16 cellular contexts compared by ENCODE assay signal in the genomic region with DNA sequence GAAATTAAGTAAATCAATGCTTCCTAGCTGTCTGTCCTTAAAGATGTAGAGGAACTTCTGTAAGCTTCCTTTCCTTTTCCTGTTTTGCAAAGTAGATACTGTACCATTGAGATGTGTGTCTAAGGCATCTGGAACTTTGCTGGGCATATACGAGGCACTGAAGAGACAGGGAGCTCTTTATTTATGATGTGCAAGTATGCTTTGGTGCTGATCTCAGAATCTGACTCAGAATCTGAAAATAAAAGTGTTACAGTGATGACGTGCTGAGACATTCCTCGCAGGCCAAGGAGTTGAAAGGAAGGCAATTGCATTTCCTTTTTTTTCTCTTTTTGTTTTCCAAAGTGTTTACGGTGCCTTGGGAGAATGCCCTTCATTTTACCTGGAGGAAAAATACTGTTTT.
DNase-seq lines count a peak whose midpoint lies in the region; ATAC-seq and TF ChIP-seq lines count a peak whose summit lies in the region.
"Had no signal": no experiment of that assay in that cellular context is flagged by ENCODE, and none has a peak within 500 bp of the region (broad histone marks: within the 10 kb centered on the region; RNA-seq: fewer than 3 reads in every experiment).

No MANE protein-coding gene starts in this region.

- peak overlapping the region; percentile 63 for H3K27ac Mint-ChIP-seq in HFFc6
- no peak overlapping the region for H3K27ac Mint-ChIP-seq in activated CD8-positive, alpha-beta memory T cell treated with anti-CD3 and anti-CD28 coated beads, Interleukin-2, amount 10 ng/mL, durations not matched to agents 7 days and 5 days
- H3K27ac Mint-ChIP-seq: activated naive CD8-positive, alpha-beta T cell had no signal

- H3K4me3 Mint-ChIP-seq in HFFc6 = peak overlapping the region; percentile 62
- H3K4me3 Mint-ChIP-seq in activated CD8-positive, alpha-beta memory T cell treated with anti-CD3 and anti-CD28 coated beads, Interleukin-2, amount 10 ng/mL, durations not matched to agents 7 days and 5 days = no peak overlapping the region
- H3K4me3 Mint-ChIP-seq: activated naive CD8-positive, alpha-beta T cell had no signal

- H3K79me2 ChIP-seq in ACC112 (ENCODE audit: control insufficient read depth, insufficient read depth, low read length, unreplicated experiment) = no peaks in the 10 kb centered on the region

- DNase-seq in HFFc6 (peak; percentile 73), astrocyte of the hippocampus (ENCODE audit: low read depth, low spot score) (peak; percentile 70), foreskin melanocyte (peak; percentile 86), NCI-H446 (lab: John Stamatoyannopoulos, UW) (no peak)
- DNase-seq in stimulated activated CD4-positive, alpha-beta T cell treated with anti-CD3 and anti-CD28 coated beads, Interleukin-4, amount 100 ng/mL, for 1 hour = no peak
- DNase-seq in activated CD8-positive, alpha-beta memory T cell treated with anti-CD3 and anti-CD28 coated beads, Interleukin-2, amount 10 ng/mL, durations not matched to agents 7 days and 5 days = no peak
- no peak for DNase-seq in activated naive CD4-positive, alpha-beta T cell treated with Interleukin-2 at 50 U/mL for 16 hours
- DNase-seq: activated CD4-positive, alpha-beta T cell treated with anti-CD3 and anti-CD28 coated beads for 4 hours; AML-193; left lung; MV-4-11; NK-92 treated with Interleukin-12 subunit alpha and Interleukin-12 subunit beta, amount 100 ng/mL, for 24 hours; SHP77 treated with DMSO at 0.1 percent for 48 hours had no signal

- no peaks in the 10 kb centered on the region for H3K27me3 ChIP-seq in ACC112 (ENCODE audit: insufficient read depth, low read length)
- H3K27me3 ChIP-seq: left lung had no signal

- peak overlapping the region; percentile 42; the same call in 1 of the 2 replicates for H3K27ac ChIP-seq in ACC112 (ENCODE audit: low read depth, low read length)
- H3K27ac ChIP-seq: left lung, thoracic aorta had no signal

- peaks cover 1% of the 10 kb centered on the region; the same call in 1 of the 2 replicates for H3K27me3 Mint-ChIP-seq in HFFc6 (ENCODE audit: insufficient read depth)
- no peaks in the 10 kb centered on the region for H3K27me3 Mint-ChIP-seq in activated CD8-positive, alpha-beta memory T cell treated with anti-CD3 and anti-CD28 coated beads, Interleukin-2, amount 10 ng/mL, durations not matched to agents 7 days and 5 days
- H3K27me3 Mint-ChIP-seq: activated naive CD8-positive, alpha-beta T cell had no signal

- no peak for TF ChIP-seq CTCF in HFFc6 (IDR thresholded peaks at IDR 0.05)

- peak overlapping the region; percentile 88 for H2AFZ ChIP-seq in ACC112 (ENCODE audit: low read length, unreplicated experiment)

- H3K4me3 ChIP-seq in ACC112 (ENCODE audit: low read depth, low read length) = no peak overlapping the region
- H3K4me3 ChIP-seq: left lung, thoracic aorta had no signal

- CTCF ChIA-PET in activated CD8-positive, alpha-beta memory T cell treated with anti-CD3 and anti-CD28 coated beads, Interleukin-2, amount 10 ng/mL, durations not matched to agents 7 days and 5 days (lab: Charles Lee) = no interaction called here

- H3K36me3 ChIP-seq in ACC112 (ENCODE audit: insufficient read depth, low read length) = no peaks in the 10 kb centered on the region
- H3K36me3 ChIP-seq: left lung, thoracic aorta had no signal

- H3K4me1 ChIP-seq in ACC112 (ENCODE audit: control insufficient read depth, insufficient read depth, low read length, unreplicated experiment) = peaks cover 3% of the 10 kb centered on the region
- H3K4me1 ChIP-seq: left lung had no signal

- H3K9me3 Mint-ChIP-seq in HFFc6 = no peaks in the 10 kb centered on the region
- peaks cover 3% of the 10 kb centered on the region for H3K9me3 Mint-ChIP-seq in activated CD8-positive, alpha-beta memory T cell treated with anti-CD3 and anti-CD28 coated beads, Interleukin-2, amount 10 ng/mL, durations not matched to agents 7 days and 5 days (ENCODE audit: low read depth)

- ATAC-seq in activated CD8-positive, alpha-beta memory T cell treated with anti-CD3 and anti-CD28 coated beads, Interleukin-2, amount 10 ng/mL, durations not matched to agents 7 days and 5 days = no peak
- ATAC-seq: left lung had no signal

- peaks cover 54% of the 10 kb centered on the region for H3K4me1 Mint-ChIP-seq in HFFc6 (ENCODE audit: low read depth)
- H3K4me1 Mint-ChIP-seq in activated CD8-positive, alpha-beta memory T cell treated with anti-CD3 and anti-CD28 coated beads, Interleukin-2, amount 10 ng/mL, durations not matched to agents 7 days and 5 days = no peaks in the 10 kb centered on the region

- no peaks in the 10 kb centered on the region; the same call in 1 of the 2 replicates for H3K36me3 Mint-ChIP-seq in HFFc6 (ENCODE audit: low read depth)
- no peaks in the 10 kb centered on the region for H3K36me3 Mint-ChIP-seq in activated CD8-positive, alpha-beta memory T cell treated with anti-CD3 and anti-CD28 coated beads, Interleukin-2, amount 10 ng/mL, durations not matched to agents 7 days and 5 days
- H3K36me3 Mint-ChIP-seq: activated naive CD8-positive, alpha-beta T cell had no signal

Comparison
In these comparisons a context has a peak if more than half of its experiments do, and no peak if none do; other contexts are left out.
1. DNase-seq: peak in HFFc6 (single experiment), astrocyte of the hippocampus (single experiment) and foreskin melanocyte (single experiment); none in NCI-H446 (0 of 2), stimulated activated CD4-positive, alpha-beta T cell treated with anti-CD3 and anti-CD28 coated beads, Interleukin-4, amount 100 ng/mL, for 1 hour (single experiment), activated CD8-positive, alpha-beta memory T cell treated with anti-CD3 and anti-CD28 coated beads, Interleukin-2, amount 10 ng/mL, durations not matched to agents 7 days and 5 days (single experiment) and activated naive CD4-positive, alpha-beta T cell treated with Interleukin-2 at 50 U/mL for 16 hours (single experiment).